ENCODE assay signal across 24 cellular contexts in genomic region chr1:114026797-114027196, GRCh38. TPM values are rescaled to one million over a fixed set of nuclear protein-coding genes. Genes with fewer than 3 reads are reported as not detected.
DNase-seq lines count a peak whose midpoint lies in the region; ATAC-seq and TF ChIP-seq lines count a peak whose summit lies in the region.
"Had no signal": no experiment of that assay in that cellular context is flagged by ENCODE, and none has a peak within 500 bp of the region (broad histone marks: within the 10 kb centered on the region; RNA-seq: fewer than 3 reads in every experiment).

No MANE protein-coding gene starts in this region.

- no peak overlapping the region for H3K4me3 Mint-ChIP-seq in HFFc6
- no peak overlapping the region for H3K4me3 Mint-ChIP-seq in chondrocyte (ENCODE audit: unreplicated experiment)
- H3K4me3 Mint-ChIP-seq: CD4-positive, CD25-positive, alpha-beta regulatory T cell; IgD-negative memory B cell had no signal

- ATAC-seq in GM21360 (IDR thresholded peaks at IDR 0.05; ENCODE audit: unreplicated experiment), result no peak
- no peak for ATAC-seq in HG03135 (IDR thresholded peaks at IDR 0.05; ENCODE audit: unreplicated experiment)
- no peak for ATAC-seq in GM19035 (IDR thresholded peaks at IDR 0.05; ENCODE audit: unreplicated experiment)
- ATAC-seq: PC-3 had no signal

- peak overlapping the region; percentile 36 for H3K27ac Mint-ChIP-seq in HFFc6
- peak overlapping the region; percentile 86 for H3K27ac Mint-ChIP-seq in chondrocyte (ENCODE audit: unreplicated experiment)
- H3K27ac Mint-ChIP-seq: CD4-positive, CD25-positive, alpha-beta regulatory T cell; IgD-negative memory B cell had no signal

- H3K4me3 ChIP-seq in skeletal muscle satellite cell (ENCODE audit: low read length), result no peak overlapping the region
- H3K4me3 ChIP-seq: MG63 had no signal

- H3K9me3 Mint-ChIP-seq in HFFc6 (no peaks in the 10 kb centered on the region), chondrocyte (ENCODE audit: low read depth) (no peaks in the 10 kb centered on the region)
- H3K9me3 Mint-ChIP-seq: IgD-negative memory B cell had no signal

- H3K36me3 Mint-ChIP-seq in HFFc6 (ENCODE audit: low read depth), result no peaks in the 10 kb centered on the region
- H3K36me3 Mint-ChIP-seq in chondrocyte (ENCODE audit: low read depth), result no peaks in the 10 kb centered on the region
- H3K36me3 Mint-ChIP-seq: CD4-positive, CD25-positive, alpha-beta regulatory T cell; IgD-negative memory B cell had no signal

- TF ChIP-seq CTCF in HFFc6 (IDR thresholded peaks at IDR 0.05) (no peak), chondrocyte (IDR thresholded peaks at IDR 0.05) (no peak)

- peaks cover 28% of the 10 kb centered on the region for H3K4me1 ChIP-seq in skeletal muscle satellite cell (ENCODE audit: control insufficient read depth, insufficient read depth, low read length)

- no peaks in the 10 kb centered on the region for H3K36me3 ChIP-seq in skeletal muscle satellite cell (ENCODE audit: insufficient read depth, low read length)
- H3K36me3 ChIP-seq: BE2C, MG63 had no signal

- H3K27me3 Mint-ChIP-seq in HFFc6 (ENCODE audit: insufficient read depth) (peaks cover 8% of the 10 kb centered on the region; the same call in 1 of the 2 replicates), chondrocyte (ENCODE audit: low read depth) (no peaks in the 10 kb centered on the region)
- H3K27me3 Mint-ChIP-seq: CD4-positive, CD25-positive, alpha-beta regulatory T cell had no signal

- no peaks in the 10 kb centered on the region for H3K9me3 ChIP-seq in skeletal muscle satellite cell (replicated peaks; ENCODE audit: low read length)
- H3K9me3 ChIP-seq: BE2C, MG63 had no signal

- no peaks in the 10 kb centered on the region for H3K27me3 ChIP-seq in skeletal muscle satellite cell (ENCODE audit: control insufficient read depth, insufficient read depth, low read length)
- H3K27me3 ChIP-seq: BE2C, MG63 had no signal

- H3K4me1 Mint-ChIP-seq in HFFc6 (ENCODE audit: low read depth) (peaks cover 23% of the 10 kb centered on the region), chondrocyte (ENCODE audit: low read depth) (peaks cover 37% of the 10 kb centered on the region)
- H3K4me1 Mint-ChIP-seq: CD4-positive, CD25-positive, alpha-beta regulatory T cell; IgD-negative memory B cell had no signal

- peak overlapping the region; percentile 36 for H3K9ac ChIP-seq in skeletal muscle satellite cell (ENCODE audit: low read depth, low read length)

- peak; percentile 45 for DNase-seq in HFFc6
- DNase-seq in chondrocyte (ENCODE audit: low spot score), result no peak
- peak; percentile 83 for DNase-seq in myocyte (ENCODE audit: low read depth)
- DNase-seq: BE2C; CD4-positive, CD25-positive, alpha-beta regulatory T cell; COR-L47; DMS 273 treated with DMSO at 0.1 percent for 48 hours; GDM1; GOT3; Karpas-422; MG63; NCI-H1048; NCI-H1436; NCI-H1930; NCI-H345; NCI-H524 treated with DMSO at 0.1 percent for 48 hours; PC-3; RPMI8226; SHP77 treated with DMSO at 0.1 percent for 48 hours had no signal

- peak overlapping the region; percentile 57 for H3K4me2 ChIP-seq in skeletal muscle satellite cell (ENCODE audit: low read length)

RNA-seq across cellular contexts. Expression of gene OLFML3, which starts 47.5 kb away (rescaled TPM):
- total RNA-seq in HFFc6 (2021; fragmentation: NEBNext Ultra II Directional; extraction: Animal tissue kit (Norgen Biotek cat#: 25700)), result 100 to 1,000 TPM in 4 of 6 experiments, 10 to 100 TPM in 2; 66.4 to 130 (median 123) TPM
- total RNA-seq in chondrocyte (33.1 to 44.2 TPM (median 34.9 TPM) in 3 replicates), myocyte (239 and 310 TPM in 2 replicates)
- 96.7 TPM for polyA plus RNA-seq in myocyte (2012)
- total RNA-seq in skeletal muscle satellite cell (2012; rRNA removed), result 20.5 and 29.7 TPM in 2 replicates
- polyA plus RNA-seq: CD4-positive, CD25-positive, alpha-beta regulatory T cell; IgD-negative memory B cell had no signal
